ENCODE assay signal across 21 cellular contexts in genomic region chr2:316381-316780, GRCh38. TPM values are rescaled to one million over a fixed set of nuclear protein-coding genes. Genes with fewer than 3 reads are reported as not detected.
DNase-seq lines count a peak whose midpoint lies in the region; ATAC-seq and TF ChIP-seq lines count a peak whose summit lies in the region.
"Had no signal": no experiment of that assay in that cellular context is flagged by ENCODE, and none has a peak within 500 bp of the region (broad histone marks: within the 10 kb centered on the region; RNA-seq: fewer than 3 reads in every experiment).

No MANE protein-coding gene starts in this region.

- 85% methylated on average over 12 of the region's 12 CpGs for WGBS in esophagus muscularis mucosa
- no CpG with 5 or more reads among the region's 12 CpGs for WGBS in neuronal stem cell (ENCODE audit: extremely low coverage in 2 of 2, insufficient read length in 2 of 2, insufficient replicate concordance in 1 of 2), 2 donors

- no peak for ATAC-seq in esophagus mucosa
- ATAC-seq: CD8-positive, alpha-beta T cell had no signal

- peak overlapping the region; percentile 40 for H2BK15ac ChIP-seq in neuronal stem cell (ENCODE audit: low read length)

- no peak for DNase-seq in T-helper 2 cell treated with Interferon-gamma antibody and Interleukin-4, amounts not matched to agents 5 μg/mL and 100 μg/mL, for 36 hours (ENCODE audit: low spot score)
- DNase-seq in T-helper 2 cell (no peak), chondrocyte (ENCODE audit: low spot score) (no peak), esophagus muscularis mucosa (ENCODE audit: extremely low spot score) (peak; percentile 89), neuronal stem cell (ENCODE audit: low spot score) (no peak), immature natural killer cell (no peak), NAMALWA (ENCODE audit: low spot score) (no peak)
- DNase-seq: Caco-2; CD4-positive, CD25-positive, alpha-beta regulatory T cell; CD8-positive, alpha-beta T cell; DMS153; DND-41; GM23248; H9 had no signal

- H3K9me3 Mint-ChIP-seq in T-helper 2 cell treated with Interferon-gamma antibody and Interleukin-4, amounts not matched to agents 5 μg/mL and 100 μg/mL, for 36 hours, result no peaks in the 10 kb centered on the region
- H3K9me3 Mint-ChIP-seq in chondrocyte (ENCODE audit: low read depth) (no peaks in the 10 kb centered on the region), immature natural killer cell (peaks cover 0 to 3% (median 0%) of the 10 kb centered on the region in 6 donors)
- H3K9me3 Mint-ChIP-seq: CD8-positive, alpha-beta T cell had no signal

- H3K36me3 Mint-ChIP-seq in T-helper 2 cell treated with Interferon-gamma antibody and Interleukin-4, amounts not matched to agents 5 μg/mL and 100 μg/mL, for 36 hours (ENCODE audit: low read depth), result peaks cover 5% of the 10 kb centered on the region
- H3K36me3 Mint-ChIP-seq in chondrocyte (ENCODE audit: low read depth) (peaks cover 2% of the 10 kb centered on the region), immature natural killer cell (peaks cover 0 to 3% (median 0%) of the 10 kb centered on the region in 3 donors)
- H3K36me3 Mint-ChIP-seq: CD4-positive, CD25-positive, alpha-beta regulatory T cell; CD8-positive, alpha-beta T cell had no signal

- H3K4me1 Mint-ChIP-seq in T-helper 2 cell treated with Interferon-gamma antibody and Interleukin-4, amounts not matched to agents 5 μg/mL and 100 μg/mL, for 36 hours (ENCODE audit: low read depth), result peaks cover 28% of the 10 kb centered on the region
- H3K4me1 Mint-ChIP-seq in chondrocyte (ENCODE audit: low read depth) (peaks cover 31% of the 10 kb centered on the region), immature natural killer cell (peaks cover 21 to 28% of the 10 kb centered on the region in 2 donors)
- H3K4me1 Mint-ChIP-seq: B cell had no signal

- H3K4me2 ChIP-seq in neuronal stem cell (ENCODE audit: insufficient read depth, low read length, poor library complexity, severe bottlenecking), result no peak overlapping the region
- H3K4me2 ChIP-seq: BLaER1 had no signal

- no peak for TF ChIP-seq EP300 in esophagus muscularis mucosa (IDR thresholded peaks at IDR 0.05)

- H3K4me3 ChIP-seq in esophagus muscularis mucosa (no peak overlapping the region), neuronal stem cell (ENCODE audit: low read length in 2 of 2) (no peak overlapping the region)
- H3K4me3 ChIP-seq: BLaER1, GM23248 had no signal

- H3K27ac ChIP-seq in esophagus muscularis mucosa (replicated peaks in 1 of 4), result no peak overlapping the region
- no peak overlapping the region for H3K27ac ChIP-seq in neuronal stem cell (replicated peaks; ENCODE audit: low read length)
- H3K27ac ChIP-seq: 22Rv1, BLaER1, C4-2B, GM23248 had no signal

- no peak for TF ChIP-seq POLR2A in esophagus muscularis mucosa (IDR thresholded peaks at IDR 0.05; ENCODE audit: low read depth)

- H3K36me3 ChIP-seq in esophagus muscularis mucosa (no peaks in the 10 kb centered on the region), neuronal stem cell (replicated peaks in 1 of 2; ENCODE audit: control insufficient read depth in 2 of 2, insufficient read depth in 2 of 2, low read length in 2 of 2) (no peaks in the 10 kb centered on the region)
- H3K36me3 ChIP-seq: BLaER1 had no signal

- no peak overlapping the region for H4K91ac ChIP-seq in neuronal stem cell (ENCODE audit: low read depth, low read length, poor library complexity)

- peak overlapping the region; percentile 73 for H3K18ac ChIP-seq in neuronal stem cell (ENCODE audit: low read length)

- H2BK5ac ChIP-seq in neuronal stem cell (ENCODE audit: low read length), result no peak overlapping the region

- H4K8ac ChIP-seq in neuronal stem cell (ENCODE audit: low read depth, low read length), result no peak overlapping the region

- no peak overlapping the region for H3K4ac ChIP-seq in neuronal stem cell (ENCODE audit: low read length)

- peak overlapping the region; percentile 42 for H3K27ac Mint-ChIP-seq in T-helper 2 cell treated with Interferon-gamma antibody and Interleukin-4, amounts not matched to agents 5 μg/mL and 100 μg/mL, for 36 hours
- H3K27ac Mint-ChIP-seq in chondrocyte (ENCODE audit: unreplicated experiment), result peak overlapping the region; percentile 99
- peak overlapping the region in 1 of 6 donors; percentile 60 for H3K27ac Mint-ChIP-seq in immature natural killer cell
- H3K27ac Mint-ChIP-seq: B cell; CD4-positive, CD25-positive, alpha-beta regulatory T cell; CD8-positive, alpha-beta T cell; H9 had no signal

- peaks cover 0 to 27% (median 0%) of the 10 kb centered on the region in 4 donors for H3K27me3 ChIP-seq in esophagus muscularis mucosa
- H3K27me3 ChIP-seq in neuronal stem cell (ENCODE audit: control insufficient read depth in 3 of 3, insufficient read depth in 3 of 3, low read depth in 1 of 3, low read length in 3 of 3), result no peaks in the 10 kb centered on the region
- H3K27me3 ChIP-seq: BLaER1 had no signal

- no peak overlapping the region for H2AK5ac ChIP-seq in neuronal stem cell (ENCODE audit: low read depth, low read length)

- H3K9ac ChIP-seq in neuronal stem cell (ENCODE audit: low read depth, low read length, poor library complexity), result no peak overlapping the region
- H3K9ac ChIP-seq: BLaER1, GM23248 had no signal

- H3K23ac ChIP-seq in neuronal stem cell (ENCODE audit: low read depth, low read length, poor library complexity), result no peak overlapping the region

- H3K4me1 ChIP-seq in esophagus muscularis mucosa, result no peaks in the 10 kb centered on the region
- peaks cover 29 to 42% of the 10 kb centered on the region in 2 donors for H3K4me1 ChIP-seq in neuronal stem cell (ENCODE audit: control insufficient read depth in 2 of 2, insufficient read depth in 1 of 2, low read depth in 1 of 2, low read length in 2 of 2)
- H3K4me1 ChIP-seq: Caco-2 had no signal

- H2BK12ac ChIP-seq in neuronal stem cell (ENCODE audit: low read length), result no peak overlapping the region

- H3K9me3 ChIP-seq in esophagus muscularis mucosa (no peaks in the 10 kb centered on the region), neuronal stem cell (replicated peaks in 1 of 2; ENCODE audit: control insufficient read depth in 2 of 2, insufficient read depth in 1 of 2, low read depth in 1 of 2, low read length in 2 of 2) (no peaks in the 10 kb centered on the region)
- H3K9me3 ChIP-seq: BLaER1, Caco-2 had no signal

- no peak overlapping the region for H3K4me3 Mint-ChIP-seq in T-helper 2 cell treated with Interferon-gamma antibody and Interleukin-4, amounts not matched to agents 5 μg/mL and 100 μg/mL, for 36 hours
- H3K4me3 Mint-ChIP-seq in chondrocyte (ENCODE audit: unreplicated experiment) (no peak overlapping the region), immature natural killer cell (no peak overlapping the region)
- H3K4me3 Mint-ChIP-seq: B cell; CD8-positive, alpha-beta T cell; H9 had no signal

- no peak overlapping the region for H2BK120ac ChIP-seq in neuronal stem cell (ENCODE audit: low read depth, low read length)

- H2AFZ ChIP-seq in neuronal stem cell (ENCODE audit: low read length), result no peak overlapping the region
- H2AFZ ChIP-seq: GM23248 had no signal

- no peaks in the 10 kb centered on the region for H3K27me3 Mint-ChIP-seq in T-helper 2 cell treated with Interferon-gamma antibody and Interleukin-4, amounts not matched to agents 5 μg/mL and 100 μg/mL, for 36 hours (ENCODE audit: low read depth)
- H3K27me3 Mint-ChIP-seq in chondrocyte (ENCODE audit: low read depth) (no peaks in the 10 kb centered on the region), immature natural killer cell (ENCODE audit: low read depth in 3 of 3) (peaks cover 4 to 12% (median 6%) of the 10 kb centered on the region in 3 donors)

- TF ChIP-seq CTCF in chondrocyte (IDR thresholded peaks at IDR 0.05) (no peak), esophagus muscularis mucosa (IDR thresholded peaks at IDR 0.05) (no peak)

- intact Hi-C loops in esophagus muscularis mucosa (cut with DNase I), result no loop called here

- H3K79me1 ChIP-seq in neuronal stem cell (ENCODE audit: low read depth, low read length), result no peaks in the 10 kb centered on the region

- H3K14ac ChIP-seq in neuronal stem cell (ENCODE audit: low read length), result no peak overlapping the region

RNA-seq across cellular contexts. Expression of gene ALKAL2, which starts 28.5 kb away (rescaled TPM):
- total RNA-seq in chondrocyte (150 to 164 TPM (median 154 TPM) in 3 replicates), esophagus muscularis mucosa (10 to 100 TPM in 1 of 4 donors, 1 to 10 TPM in 2, not detected in 1; 1.7 to 11.9 (median 2.3) TPM), esophagus mucosa (0.44 TPM)
- 0.20 TPM for polyA plus RNA-seq in neuronal stem cell (2013, experiment 1 of 2)
- 0.17 TPM for polyA plus RNA-seq in neuronal stem cell (2013, experiment 2 of 2)
- polyA plus RNA-seq in immature natural killer cell, result 1 to 10 TPM; 4.1 to 7.5 (median 6.6) TPM
- total RNA-seq: Caco-2; CD4-positive, CD25-positive, alpha-beta regulatory T cell; GM23248; H4 had no signal
- polyA plus RNA-seq: AG04450, GM23248 had no signal

RNA-seq across cellular contexts. Expression of gene ACP1, which starts 51.6 kb away (rescaled TPM):
- total RNA-seq in chondrocyte (79.6 to 89.8 TPM (median 82.7 TPM) in 3 replicates), esophagus muscularis mucosa (10 to 100 TPM; 54.0 to 81.5 (median 73.8) TPM), esophagus mucosa (61.2 TPM)
- 138 TPM for polyA plus RNA-seq in neuronal stem cell (2013, experiment 1 of 2)
- 139 TPM for polyA plus RNA-seq in neuronal stem cell (2013, experiment 2 of 2)
- 100 to 1,000 TPM; 191 to 339 (median 197) TPM for polyA plus RNA-seq in immature natural killer cell

RNA-seq across cellular contexts. Expression of gene SH3YL1, which starts 52.5 kb away (rescaled TPM):
- total RNA-seq in chondrocyte (33.7 to 52.9 TPM (median 36.1 TPM) in 3 replicates), esophagus muscularis mucosa (10 to 100 TPM; 15.7 to 20.3 (median 18.2) TPM), esophagus mucosa (56.9 TPM)
- polyA plus RNA-seq in neuronal stem cell (2013, experiment 1 of 2), result 15.9 TPM
- 15.8 TPM for polyA plus RNA-seq in neuronal stem cell (2013, experiment 2 of 2)
- polyA plus RNA-seq in immature natural killer cell, result 10 to 100 TPM; 20.8 to 29.5 (median 23.0) TPM

Comparison
In these comparisons a context has a peak if more than half of its experiments do, and no peak if none do; other contexts are left out.
1. RNA of gene ALKAL2, which starts 28.5 kb away (total RNA-seq): 150 to 164 TPM in chondrocyte; 1.7 to 11.9 TPM in esophagus muscularis mucosa and 0.44 TPM in esophagus mucosa (single experiment); every median in the first group is over 10 times any median in the second.